Comparison of ENCODE assay signal across 1 cellular context in the genomic region with DNA sequence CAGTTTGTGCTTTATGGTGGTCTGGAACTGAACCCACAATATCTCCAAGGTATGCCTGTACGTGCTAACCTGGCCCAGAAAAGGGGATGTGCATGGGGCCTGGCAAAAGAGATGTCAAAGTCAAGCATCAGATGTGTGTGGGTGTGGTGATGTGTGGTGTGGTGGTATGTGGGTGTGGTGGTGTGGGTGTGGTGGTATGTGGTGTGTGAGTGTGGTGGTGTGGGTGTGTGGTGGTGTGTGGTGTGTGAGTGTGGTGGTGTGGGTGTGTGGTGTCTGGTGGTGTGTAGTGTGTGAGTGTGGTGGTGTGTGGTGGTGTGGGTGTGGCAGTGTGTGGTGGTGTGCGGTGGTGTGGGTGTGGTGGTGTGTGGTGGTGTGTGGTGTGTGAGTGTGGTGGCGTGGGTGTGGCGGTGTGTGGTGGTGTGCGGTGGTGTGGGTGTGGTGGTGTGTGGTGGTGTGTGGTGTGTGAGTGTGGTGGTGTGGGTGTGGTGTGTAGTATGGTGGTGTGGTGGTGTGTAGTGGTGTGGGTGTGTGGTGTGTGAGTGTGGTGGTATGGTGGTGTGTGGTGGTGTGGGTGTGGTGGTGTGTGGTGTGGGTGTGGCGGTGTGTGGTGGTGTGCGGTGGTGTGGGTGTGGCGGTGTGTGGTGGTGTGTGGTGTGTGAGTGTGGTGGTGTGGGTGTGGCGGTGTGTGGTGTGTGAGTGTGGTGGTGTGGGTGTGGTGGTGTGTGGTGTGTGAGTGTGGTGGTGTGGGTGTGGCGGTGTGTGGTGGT.
A peak's percentile ranks its signal among the peaks of the same experiment; 100 is the strongest.
TF ChIP-seq lines count a peak whose summit lies in the region.

No MANE protein-coding gene starts in this region.

TF ChIP-seq in HepG2, 621 proteins besides CTCF, POLR2A, EP300 and RAD21:
- peak; percentile 86 for TF ChIP-seq HNRNPL (IDR thresholded peaks at IDR 0.05; ENCODE audit: low read depth, low read length)
- TF ChIP-seq, protein P1, sequence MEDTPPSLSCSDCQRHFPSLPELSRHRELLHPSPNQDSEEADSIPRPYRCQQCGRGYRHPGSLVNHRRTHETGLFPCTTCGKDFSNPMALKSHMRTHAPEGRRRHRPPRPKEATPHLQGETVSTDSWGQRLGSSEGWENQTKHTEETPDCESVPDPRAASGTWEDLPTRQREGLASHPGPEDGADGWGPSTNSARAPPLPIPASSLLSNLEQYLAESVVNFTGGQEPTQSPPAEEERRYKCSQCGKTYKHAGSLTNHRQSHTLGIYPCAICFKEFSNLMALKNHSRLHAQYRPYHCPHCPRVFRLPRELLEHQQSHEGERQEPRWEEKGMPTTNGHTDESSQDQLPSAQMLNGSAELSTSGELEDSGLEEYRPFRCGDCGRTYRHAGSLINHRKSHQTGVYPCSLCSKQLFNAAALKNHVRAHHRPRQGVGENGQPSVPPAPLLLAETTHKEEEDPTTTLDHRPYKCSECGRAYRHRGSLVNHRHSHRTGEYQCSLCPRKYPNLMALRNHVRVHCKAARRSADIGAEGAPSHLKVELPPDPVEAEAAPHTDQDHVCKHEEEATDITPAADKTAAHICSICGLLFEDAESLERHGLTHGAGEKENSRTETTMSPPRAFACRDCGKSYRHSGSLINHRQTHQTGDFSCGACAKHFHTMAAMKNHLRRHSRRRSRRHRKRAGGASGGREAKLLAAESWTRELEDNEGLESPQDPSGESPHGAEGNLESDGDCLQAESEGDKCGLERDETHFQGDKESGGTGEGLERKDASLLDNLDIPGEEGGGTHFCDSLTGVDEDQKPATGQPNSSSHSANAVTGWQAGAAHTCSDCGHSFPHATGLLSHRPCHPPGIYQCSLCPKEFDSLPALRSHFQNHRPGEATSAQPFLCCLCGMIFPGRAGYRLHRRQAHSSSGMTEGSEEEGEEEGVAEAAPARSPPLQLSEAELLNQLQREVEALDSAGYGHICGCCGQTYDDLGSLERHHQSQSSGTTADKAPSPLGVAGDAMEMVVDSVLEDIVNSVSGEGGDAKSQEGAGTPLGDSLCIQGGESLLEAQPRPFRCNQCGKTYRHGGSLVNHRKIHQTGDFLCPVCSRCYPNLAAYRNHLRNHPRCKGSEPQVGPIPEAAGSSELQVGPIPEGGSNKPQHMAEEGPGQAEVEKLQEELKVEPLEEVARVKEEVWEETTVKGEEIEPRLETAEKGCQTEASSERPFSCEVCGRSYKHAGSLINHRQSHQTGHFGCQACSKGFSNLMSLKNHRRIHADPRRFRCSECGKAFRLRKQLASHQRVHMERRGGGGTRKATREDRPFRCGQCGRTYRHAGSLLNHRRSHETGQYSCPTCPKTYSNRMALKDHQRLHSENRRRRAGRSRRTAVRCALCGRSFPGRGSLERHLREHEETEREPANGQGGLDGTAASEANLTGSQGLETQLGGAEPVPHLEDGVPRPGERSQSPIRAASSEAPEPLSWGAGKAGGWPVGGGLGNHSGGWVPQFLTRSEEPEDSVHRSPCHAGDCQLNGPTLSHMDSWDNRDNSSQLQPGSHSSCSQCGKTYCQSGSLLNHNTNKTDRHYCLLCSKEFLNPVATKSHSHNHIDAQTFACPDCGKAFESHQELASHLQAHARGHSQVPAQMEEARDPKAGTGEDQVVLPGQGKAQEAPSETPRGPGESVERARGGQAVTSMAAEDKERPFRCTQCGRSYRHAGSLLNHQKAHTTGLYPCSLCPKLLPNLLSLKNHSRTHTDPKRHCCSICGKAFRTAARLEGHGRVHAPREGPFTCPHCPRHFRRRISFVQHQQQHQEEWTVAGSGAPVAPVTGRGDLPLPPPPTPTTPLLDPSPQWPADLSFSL (CRISPR knock-in tag; IDR thresholded peaks at IDR 0.05), result 0 out of 2 replicates have a peak, but pooled peaks have one; percentile 29
